8 cellular contexts compared by ENCODE assay signal in genomic region chr2:127525692-127526141, GRCh38. TPM values are rescaled to one million over a fixed set of nuclear protein-coding genes. Genes with fewer than 3 reads are reported as not detected.
DNase-seq lines count a peak whose midpoint lies in the region; ATAC-seq, FAIRE-seq and TF ChIP-seq lines count a peak whose summit lies in the region.

No MANE protein-coding gene starts in this region.

- no peak for FAIRE-seq in K562 (lab: Jason Lieb, UNC)

- H3K79me2 ChIP-seq in K562 (ENCODE audit: control insufficient read depth, insufficient read depth, low read length), result peaks cover 53% of the 10 kb centered on the region

- H3K4me2 ChIP-seq in K562 (ENCODE audit: insufficient read depth, low read length), result peak overlapping the region; percentile 97

- H3K9me1 ChIP-seq in K562 (ENCODE audit: control insufficient read depth, insufficient read depth, low read length), result no peaks in the 10 kb centered on the region

- H4K20me1 ChIP-seq in K562 (replicated peaks; ENCODE audit: control insufficient read depth, insufficient read depth, low read length), result no peaks in the 10 kb centered on the region

- H3K4me1 Mint-ChIP-seq in activated CD8-positive, alpha-beta memory T cell treated with anti-CD3 and anti-CD28 coated beads, Interleukin-2, amount 10 ng/mL, durations not matched to agents 7 days and 5 days, result peaks cover 36% of the 10 kb centered on the region

- TF ChIP-seq CTCF in K562 (IDR thresholded peaks at IDR 0.05 in 2 of 3, conservative IDR thresholded peaks at IDR 0.05 in 1 of 3; ENCODE audit: insufficient read depth in 2 of 3, low read depth in 1 of 3, low read length in 3 of 3) (no peak), kidney epithelial cell (IDR thresholded peaks at IDR 0.05; ENCODE audit: insufficient read depth, low read length, poor library complexity, severe bottlenecking) (no peak)

- H3K9me3 Mint-ChIP-seq in activated CD8-positive, alpha-beta memory T cell treated with anti-CD3 and anti-CD28 coated beads, Interleukin-2, amount 10 ng/mL, durations not matched to agents 7 days and 5 days (ENCODE audit: low read depth), result no peaks in the 10 kb centered on the region

- TF ChIP-seq EP300 in K562 (IDR thresholded peaks at IDR 0.05; ENCODE audit: low read length), result no peak

- peak overlapping the region; percentile 95 for H3K4me3 Mint-ChIP-seq in activated CD8-positive, alpha-beta memory T cell treated with anti-CD3 and anti-CD28 coated beads, Interleukin-2, amount 10 ng/mL, durations not matched to agents 7 days and 5 days

- TF ChIP-seq RAD21 in K562 (CRISPR knock-in tag; conservative IDR thresholded peaks at IDR 0.05 in 1 of 2, IDR thresholded peaks at IDR 0.05 in 1 of 2), result no peak

- H3K27me3 Mint-ChIP-seq in activated CD8-positive, alpha-beta memory T cell treated with anti-CD3 and anti-CD28 coated beads, Interleukin-2, amount 10 ng/mL, durations not matched to agents 7 days and 5 days, result peaks cover 5% of the 10 kb centered on the region

- H3K27ac ChIP-seq in K562 (ENCODE audit: extremely low read depth, low read depth, low read length) (peak overlapping the region; percentile 85), subcutaneous abdominal adipose tissue (ENCODE audit: low read depth, low read length) (peak overlapping the region; percentile 98)

- peak; percentile 47 for DNase-seq in activated CD8-positive, alpha-beta memory T cell treated with anti-CD3 and anti-CD28 coated beads, Interleukin-2, amount 10 ng/mL, durations not matched to agents 7 days and 5 days
- DNase-seq in activated CD8-positive, alpha-beta memory T cell treated with anti-CD3 and anti-CD28 coated beads, Interleukin-2, amount 50 U/mL, for 48 hours, result no peak
- DNase-seq in NCI-H69 (lab: John Stamatoyannopoulos, UW) (peak; percentile 32), K562 (ENCODE audit: extremely low read depth in 1 of 4, low spot score in 3 of 4) (peak in 2 of 4 experiments; percentile 23 to 43), kidney epithelial cell (ENCODE audit: low read depth) (no peak), COR-L47 (lab: John Stamatoyannopoulos, UW) (no peak), epidermal melanocyte (ENCODE audit: insufficient read length, low spot score) (no peak)

- BruUV-seq in K562 (replicated peaks; lab: Mats Ljungman, UMichigan), result TSS peak; percentile 58

- peaks cover 15% of the 10 kb centered on the region for H3K36me3 Mint-ChIP-seq in activated CD8-positive, alpha-beta memory T cell treated with anti-CD3 and anti-CD28 coated beads, Interleukin-2, amount 10 ng/mL, durations not matched to agents 7 days and 5 days

- H2AFZ ChIP-seq in K562 (ENCODE audit: low read depth, low read length), result peak overlapping the region; percentile 93

- intact Hi-C loops in K562 (cut with micrococcal nuclease), result no loop called here

- POLR2A ChIA-PET in K562 (lab: Yijun Ruan, JAX), result interaction anchor here (0.7 to 2.0 kb wide), 9 partner anchors 12 to 136 kb away, joined by 3 to 30 read pairs (median 4); no protein-coding TSS in a partner anchor

- in situ Hi-C loops in K562 (cut with MboI), result no loop called here

- peak overlapping the region; percentile 94 to 98 for H3K9ac ChIP-seq in K562 (ENCODE audit: insufficient read depth in 1 of 2, low read depth in 2 of 2, low read length in 2 of 2)
- H3K9ac ChIP-seq in subcutaneous abdominal adipose tissue (ENCODE audit: low read length in 5 of 5), result peak overlapping the region; percentile 88 to 98 (median 95)

- H3K36me3 ChIP-seq in K562 (ENCODE audit: control insufficient read depth, insufficient read depth, low read length), result peaks cover 30% of the 10 kb centered on the region; the same call in 2 of the 3 replicates
- no peaks in the 10 kb centered on the region for H3K36me3 ChIP-seq in kidney epithelial cell (ENCODE audit: control insufficient read depth, insufficient read depth, low read length)
- peaks cover 5 to 16% (median 10%) of the 10 kb centered on the region in 5 donors for H3K36me3 ChIP-seq in subcutaneous abdominal adipose tissue (ENCODE audit: control insufficient read depth in 5 of 5, insufficient read depth in 5 of 5, low read length in 5 of 5)

- no peak for TF ChIP-seq POLR2A in K562 (conservative IDR thresholded peaks at IDR 0.05)

- H3K4me1 ChIP-seq in K562 (replicated peaks in 1 of 2; ENCODE audit: control insufficient read depth in 2 of 2, insufficient read depth in 2 of 2, low read length in 2 of 2), result peaks cover 7 to 9% of the 10 kb centered on the region in 2 experiments; a peak in 4 of 5 replicates
- peaks cover 4 to 22% (median 20%) of the 10 kb centered on the region in 5 donors for H3K4me1 ChIP-seq in subcutaneous abdominal adipose tissue (ENCODE audit: control insufficient read depth in 5 of 5, insufficient read depth in 5 of 5, low read length in 5 of 5)

- H3K9me3 ChIP-seq in K562 (replicated peaks; ENCODE audit: control insufficient read depth, insufficient read depth, low read depth, low read length), result 0 out of 2 replicates have a peak, but pooled peaks cover 4% of the 10 kb centered on the region
- peaks cover 0 to 5% (median 3%) of the 10 kb centered on the region in 5 donors for H3K9me3 ChIP-seq in subcutaneous abdominal adipose tissue (ENCODE audit: control insufficient read depth in 5 of 5, low read length in 5 of 5)

- ATAC-seq in activated CD8-positive, alpha-beta memory T cell treated with anti-CD3 and anti-CD28 coated beads, Interleukin-2, amount 10 ng/mL, durations not matched to agents 7 days and 5 days, result no peak
- ATAC-seq in K562, result peak; percentile 37

- H3K27ac Mint-ChIP-seq in activated CD8-positive, alpha-beta memory T cell treated with anti-CD3 and anti-CD28 coated beads, Interleukin-2, amount 10 ng/mL, durations not matched to agents 7 days and 5 days, result peak overlapping the region; percentile 91

- CTCF ChIA-PET in activated CD8-positive, alpha-beta memory T cell treated with anti-CD3 and anti-CD28 coated beads, Interleukin-2, amount 10 ng/mL, durations not matched to agents 7 days and 5 days (lab: Charles Lee), result interaction anchor here (1.0 to 1.2 kb wide), 3 partner anchors 17 to 38 kb away, joined by 3 to 6 read pairs (median 4); no protein-coding TSS in a partner anchor
- CTCF ChIA-PET in K562 (lab: Yijun Ruan, JAX; ENCODE audit: low intra/inter-chr PET ratio), result no interaction called here

- H3K27me3 ChIP-seq in K562 (ENCODE audit: control insufficient read depth in 2 of 2, insufficient read depth in 2 of 2, low read length in 2 of 2), result no peaks in the 10 kb centered on the region; a peak in 2 of 5 replicates
- no peaks in the 10 kb centered on the region for H3K27me3 ChIP-seq in kidney epithelial cell (ENCODE audit: control insufficient read depth, insufficient read depth, low read length)
- H3K27me3 ChIP-seq in subcutaneous abdominal adipose tissue (ENCODE audit: control insufficient read depth in 5 of 5, insufficient read depth in 4 of 5, low read length in 5 of 5), result no peaks in the 10 kb centered on the region

- peak overlapping the region; percentile 80 for H3K4me3 ChIP-seq in K562
- peak overlapping the region; percentile 87 for H3K4me3 ChIP-seq in kidney epithelial cell (ENCODE audit: low read depth, low read length)
- H3K4me3 ChIP-seq in subcutaneous abdominal adipose tissue (ENCODE audit: low read depth in 1 of 5, low read length in 5 of 5), result peak overlapping the region; percentile 81 to 94 (median 93)

- 0% methylated on average over 20 of the region's 20 CpGs for WGBS in K562 (ENCODE audit: insufficient coverage, low coverage, missing lambda C conversion rate)

RNA-seq across cellular contexts. Expression of gene IWS1, which starts 0.6 kb away (rescaled TPM):
- total RNA-seq in activated CD8-positive, alpha-beta memory T cell treated with anti-CD3 and anti-CD28 coated beads, Interleukin-2, amount 10 ng/mL, durations not matched to agents 7 days and 5 days, result 10 to 100 TPM; 53.2 to 55.1 TPM
- total RNA-seq in K562 (2011; cell fraction: chromatin; rRNA removed; ENCODE audit: low replicate concordance), result 32.2 and 105 TPM in 2 replicates
- 17.8 and 23.3 TPM in 2 replicates for total RNA-seq in K562 (2011; cell fraction: nucleolus; rRNA removed)
- total RNA-seq in K562 (2011; cell fraction: nucleoplasm; rRNA removed), result 30.4 and 33.7 TPM in 2 replicates
- 50.5 and 59.7 TPM in 2 replicates for total RNA-seq in K562 (2014; rRNA removed)
- 65.1 and 72.5 TPM in 2 replicates for total RNA-seq in K562 (2014; rRNA removed; fragmentation: Illumina TruSeq; extraction: Trizol)
- 66.3 and 67.2 TPM in 2 replicates for total RNA-seq in K562 (2015; rRNA removed; fragmentation: Illumina TruSeq; extraction: Trizol)
- 37.2 and 39.8 TPM in 2 replicates for total RNA-seq in K562 (2021)
- polyA plus RNA-seq in K562 (2011; rRNA removed), result 36.6 and 46.6 TPM in 2 replicates
- polyA plus RNA-seq in K562 (2011; cell fraction: cytosol; rRNA removed), result 9.6 and 14.8 TPM in 2 replicates
- polyA plus RNA-seq in K562 (2011; cell fraction: nucleus; rRNA removed), result 22.9 and 23.2 TPM in 2 replicates
- polyA plus RNA-seq in K562 (2012), result 32.2 and 43.2 TPM in 2 replicates
- polyA plus RNA-seq in K562 (2014; fragmentation: Illumina TruSeq; extraction: Trizol), result 49.4 and 61.2 TPM in 2 replicates
- 10 to 100 TPM; 20.8 to 21.5 TPM for polyA plus RNA-seq in K562 (2014; fragmentation: Nextera tagmentation; extraction: Ambion mirVana)
- 42.9 and 43.1 TPM in 2 replicates for polyA plus RNA-seq in K562 (2014; rRNA removed)
- 52.1 and 66.1 TPM in 2 replicates for polyA minus RNA-seq in K562 (2011; rRNA and poly(A)+ RNA removed)
- polyA minus RNA-seq in K562 (2011; cell fraction: cytosol; rRNA and poly(A)+ RNA removed), result 28.2 and 28.6 TPM in 2 replicates
- polyA minus RNA-seq in K562 (2011; cell fraction: nucleus; rRNA and poly(A)+ RNA removed), result 18.4 and 38.5 TPM in 2 replicates
- total RNA-seq in kidney epithelial cell, result 48.0 and 48.4 TPM in 2 replicates

RNA-seq across cellular contexts. Expression of gene MYO7B, which starts 9.8 kb away (rescaled TPM):
- under 1 TPM in 1 of 2 experiments, not detected in 1; 0.26 TPM for total RNA-seq in activated CD8-positive, alpha-beta memory T cell treated with anti-CD3 and anti-CD28 coated beads, Interleukin-2, amount 10 ng/mL, durations not matched to agents 7 days and 5 days
- total RNA-seq in K562 (2011; cell fraction: chromatin; rRNA removed; ENCODE audit: low replicate concordance), result not detected in 2 replicates
- 0.17 TPM in 1 of 2 replicates, not detected in the other for total RNA-seq in K562 (2011; cell fraction: nucleolus; rRNA removed)
- not detected in 2 replicates for total RNA-seq in K562 (2011; cell fraction: nucleoplasm; rRNA removed)
- total RNA-seq in K562 (2014; rRNA removed) (not detected in 2 replicates), K562 (2014; rRNA removed; fragmentation: Illumina TruSeq; extraction: Trizol) (not detected in 2 replicates), K562 (2015; rRNA removed; fragmentation: Illumina TruSeq; extraction: Trizol) (not detected in 2 replicates), K562 (2021) (not detected in 2 replicates), kidney epithelial cell (0.50 and 0.62 TPM in 2 replicates)
- polyA plus RNA-seq in K562 (2011; rRNA removed) (0.08 TPM in 1 of 2 replicates, not detected in the other), K562 (2014; fragmentation: Illumina TruSeq; extraction: Trizol) (not detected in 2 replicates), K562 (2014; fragmentation: Nextera tagmentation; extraction: Ambion mirVana) (not detected), K562 (2014; rRNA removed) (not detected in 2 replicates)
- 0.03 TPM in 1 of 2 replicates, not detected in the other for polyA plus RNA-seq in K562 (2011; cell fraction: cytosol; rRNA removed)
- 0.03 and 0.24 TPM in 2 replicates for polyA plus RNA-seq in K562 (2011; cell fraction: nucleus; rRNA removed)
- 0.35 TPM in 1 of 2 replicates, not detected in the other for polyA plus RNA-seq in K562 (2012)
- not detected in 2 replicates for polyA minus RNA-seq in K562 (2011; rRNA and poly(A)+ RNA removed)
- not detected in 2 replicates for polyA minus RNA-seq in K562 (2011; cell fraction: cytosol; rRNA and poly(A)+ RNA removed)
- polyA minus RNA-seq in K562 (2011; cell fraction: nucleus; rRNA and poly(A)+ RNA removed), result not detected in 2 replicates

Comparison
In these comparisons a context has a peak if more than half of its experiments do, and no peak if none do; other contexts are left out.
1. DNase-seq: peak in activated CD8-positive, alpha-beta memory T cell treated with anti-CD3 and anti-CD28 coated beads, Interleukin-2, amount 10 ng/mL, durations not matched to agents 7 days and 5 days (single experiment) and NCI-H69 (single experiment); none in activated CD8-positive, alpha-beta memory T cell treated with anti-CD3 and anti-CD28 coated beads, Interleukin-2, amount 50 U/mL, for 48 hours (single experiment), kidney epithelial cell (single experiment), COR-L47 (single experiment) and epidermal melanocyte (single experiment).
2. Peak in every context shown above with its lines, with median percentiles within 50 percentile points of each other: H3K4me3 ChIP-seq.